In the genomic region with DNA sequence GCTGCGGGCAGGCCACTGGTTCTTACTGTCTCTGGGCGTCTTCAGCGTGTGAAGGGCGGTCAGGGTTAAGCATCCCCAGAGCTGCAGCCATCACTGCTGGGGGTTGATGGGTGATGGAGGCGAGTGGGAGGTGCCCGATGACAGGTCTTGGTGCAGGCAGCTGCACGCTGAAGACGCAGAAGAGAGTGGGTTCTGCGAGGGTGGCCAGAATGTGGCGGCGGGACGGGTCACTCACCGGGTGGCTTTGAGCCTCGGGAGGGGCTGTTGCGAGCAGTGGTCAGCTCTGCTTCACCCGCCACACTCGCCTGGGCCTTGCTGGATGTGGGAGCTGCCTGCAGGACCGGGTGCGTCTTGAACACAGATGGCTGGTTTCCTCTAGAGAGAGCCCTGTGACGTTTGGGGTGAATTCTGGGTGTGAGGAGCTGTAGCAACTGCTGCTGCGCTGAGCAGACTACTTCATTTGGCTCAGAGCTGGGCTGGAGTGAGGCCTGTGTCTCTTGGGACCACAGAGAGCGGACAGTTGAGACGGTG, we compare ENCODE assay signal across 1 cellular context.
TF ChIP-seq lines count a peak whose summit lies in the region.

No MANE protein-coding gene starts in this region.

TF ChIP-seq in K562, 482 proteins besides CTCF, POLR2A, EP300 and RAD21 (continues in another document):
- TF ChIP-seq, protein P1, sequence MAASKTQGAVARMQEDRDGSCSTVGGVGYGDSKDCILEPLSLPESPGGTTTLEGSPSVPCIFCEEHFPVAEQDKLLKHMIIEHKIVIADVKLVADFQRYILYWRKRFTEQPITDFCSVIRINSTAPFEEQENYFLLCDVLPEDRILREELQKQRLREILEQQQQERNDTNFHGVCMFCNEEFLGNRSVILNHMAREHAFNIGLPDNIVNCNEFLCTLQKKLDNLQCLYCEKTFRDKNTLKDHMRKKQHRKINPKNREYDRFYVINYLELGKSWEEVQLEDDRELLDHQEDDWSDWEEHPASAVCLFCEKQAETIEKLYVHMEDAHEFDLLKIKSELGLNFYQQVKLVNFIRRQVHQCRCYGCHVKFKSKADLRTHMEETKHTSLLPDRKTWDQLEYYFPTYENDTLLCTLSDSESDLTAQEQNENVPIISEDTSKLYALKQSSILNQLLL (CRISPR knock-in tag; IDR thresholded peaks at IDR 0.05; ENCODE audit: borderline replicate concordance) = no peak
- TF ChIP-seq WHSC1 (IDR thresholded peaks at IDR 0.05; ENCODE audit: low read length) = peak; percentile 79
- TF ChIP-seq MCM2 (IDR thresholded peaks at IDR 0.05; ENCODE audit: low read depth) = no peak
- TF ChIP-seq SIN3A (IDR thresholded peaks at IDR 0.05; ENCODE audit: borderline replicate concordance in 2 of 2, control insufficient read depth in 1 of 2, low read depth in 2 of 2, low read length in 2 of 2) = no peak
- no peak for TF ChIP-seq LCOR (CRISPR knock-in tag; IDR thresholded peaks at IDR 0.05)
- no peak for TF ChIP-seq GTF2E2 (tag; IDR thresholded peaks at IDR 0.05)
- no peak for TF ChIP-seq YY1 (IDR thresholded peaks at IDR 0.05; ENCODE audit: borderline replicate concordance in 1 of 3, control insufficient read depth in 1 of 3, extremely low read depth in 1 of 3, insufficient read depth in 3 of 3, insufficient read length in 1 of 3, insufficient replicate concordance in 2 of 3, low read depth in 1 of 3, low read length in 2 of 3)
- TF ChIP-seq ZC3H11A (IDR thresholded peaks at IDR 0.05; ENCODE audit: low read depth, low read length) = no peak
- 0 out of 2 replicates have a peak, but pooled peaks have one; percentile 16 for TF ChIP-seq MGA (IDR thresholded peaks at IDR 0.05)
- TF ChIP-seq THAP12 (CRISPR knock-in tag; IDR thresholded peaks at IDR 0.05) = no peak
- peak; percentile 43 for TF ChIP-seq RBBP5 (IDR thresholded peaks at IDR 0.05; ENCODE audit: borderline replicate concordance, insufficient read depth, low read length, poor library complexity, severe bottlenecking)
- no peak for TF ChIP-seq NFIX (CRISPR knock-in tag; IDR thresholded peaks at IDR 0.05; ENCODE audit: low read depth)
- no peak for TF ChIP-seq THRB (CRISPR knock-in tag; conservative IDR thresholded peaks at IDR 0.05)
- no peak for TF ChIP-seq ZNF444 (CRISPR knock-in tag; IDR thresholded peaks at IDR 0.05)
- TF ChIP-seq CXXC5 (CRISPR knock-in tag; IDR thresholded peaks at IDR 0.05) = peak; percentile 44; the same call in 1 of the 2 replicates
- no peak for TF ChIP-seq ZKSCAN3 (CRISPR knock-in tag; IDR thresholded peaks at IDR 0.05)
- no peak for TF ChIP-seq DNMT1 (IDR thresholded peaks at IDR 0.05)
- TF ChIP-seq GABPB1 (CRISPR knock-in tag; IDR thresholded peaks at IDR 0.05) = no peak
- TF ChIP-seq OTX1 (CRISPR knock-in tag; IDR thresholded peaks at IDR 0.05) = no peak
- TF ChIP-seq, protein P2, sequence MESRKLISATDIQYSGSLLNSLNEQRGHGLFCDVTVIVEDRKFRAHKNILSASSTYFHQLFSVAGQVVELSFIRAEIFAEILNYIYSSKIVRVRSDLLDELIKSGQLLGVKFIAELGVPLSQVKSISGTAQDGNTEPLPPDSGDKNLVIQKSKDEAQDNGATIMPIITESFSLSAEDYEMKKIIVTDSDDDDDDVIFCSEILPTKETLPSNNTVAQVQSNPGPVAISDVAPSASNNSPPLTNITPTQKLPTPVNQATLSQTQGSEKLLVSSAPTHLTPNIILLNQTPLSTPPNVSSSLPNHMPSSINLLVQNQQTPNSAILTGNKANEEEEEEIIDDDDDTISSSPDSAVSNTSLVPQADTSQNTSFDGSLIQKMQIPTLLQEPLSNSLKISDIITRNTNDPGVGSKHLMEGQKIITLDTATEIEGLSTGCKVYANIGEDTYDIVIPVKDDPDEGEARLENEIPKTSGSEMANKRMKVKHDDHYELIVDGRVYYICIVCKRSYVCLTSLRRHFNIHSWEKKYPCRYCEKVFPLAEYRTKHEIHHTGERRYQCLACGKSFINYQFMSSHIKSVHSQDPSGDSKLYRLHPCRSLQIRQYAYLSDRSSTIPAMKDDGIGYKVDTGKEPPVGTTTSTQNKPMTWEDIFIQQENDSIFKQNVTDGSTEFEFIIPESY (CRISPR knock-in tag; IDR thresholded peaks at IDR 0.05) = peak; percentile 81
- TF ChIP-seq, protein P3, sequence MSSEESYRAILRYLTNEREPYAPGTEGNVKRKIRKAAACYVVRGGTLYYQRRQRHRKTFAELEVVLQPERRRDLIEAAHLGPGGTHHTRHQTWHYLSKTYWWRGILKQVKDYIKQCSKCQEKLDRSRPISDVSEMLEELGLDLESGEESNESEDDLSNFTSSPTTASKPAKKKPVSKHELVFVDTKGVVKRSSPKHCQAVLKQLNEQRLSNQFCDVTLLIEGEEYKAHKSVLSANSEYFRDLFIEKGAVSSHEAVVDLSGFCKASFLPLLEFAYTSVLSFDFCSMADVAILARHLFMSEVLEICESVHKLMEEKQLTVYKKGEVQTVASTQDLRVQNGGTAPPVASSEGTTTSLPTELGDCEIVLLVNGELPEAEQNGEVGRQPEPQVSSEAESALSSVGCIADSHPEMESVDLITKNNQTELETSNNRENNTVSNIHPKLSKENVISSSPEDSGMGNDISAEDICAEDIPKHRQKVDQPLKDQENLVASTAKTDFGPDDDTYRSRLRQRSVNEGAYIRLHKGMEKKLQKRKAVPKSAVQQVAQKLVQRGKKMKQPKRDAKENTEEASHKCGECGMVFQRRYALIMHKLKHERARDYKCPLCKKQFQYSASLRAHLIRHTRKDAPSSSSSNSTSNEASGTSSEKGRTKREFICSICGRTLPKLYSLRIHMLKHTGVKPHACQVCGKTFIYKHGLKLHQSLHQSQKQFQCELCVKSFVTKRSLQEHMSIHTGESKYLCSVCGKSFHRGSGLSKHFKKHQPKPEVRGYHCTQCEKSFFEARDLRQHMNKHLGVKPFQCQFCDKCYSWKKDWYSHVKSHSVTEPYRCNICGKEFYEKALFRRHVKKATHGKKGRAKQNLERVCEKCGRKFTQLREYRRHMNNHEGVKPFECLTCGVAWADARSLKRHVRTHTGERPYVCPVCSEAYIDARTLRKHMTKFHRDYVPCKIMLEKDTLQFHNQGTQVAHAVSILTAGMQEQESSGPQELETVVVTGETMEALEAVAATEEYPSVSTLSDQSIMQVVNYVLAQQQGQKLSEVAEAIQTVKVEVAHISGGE (CRISPR knock-in tag; IDR thresholded peaks at IDR 0.05) = 0 out of 6 replicates have a peak, but pooled peaks of 1 of the 3 experiments have one; percentile 30
- no peak for TF ChIP-seq CREB1 (IDR thresholded peaks at IDR 0.05)
- 0 out of 2 replicates have a peak, but pooled peaks have one; percentile 19 for TF ChIP-seq CREB1 (CRISPR knock-in tag; IDR thresholded peaks at IDR 0.05)
- no peak for TF ChIP-seq PHF20 (IDR thresholded peaks at IDR 0.05; ENCODE audit: partially characterized antibody)
- TF ChIP-seq LEF1 (IDR thresholded peaks at IDR 0.05) = no peak
- no peak for TF ChIP-seq ZSCAN29 (IDR thresholded peaks at IDR 0.05)
- TF ChIP-seq ZNF174 (CRISPR knock-in tag; IDR thresholded peaks at IDR 0.05) = no peak
- no peak for TF ChIP-seq RAD51 (IDR thresholded peaks at IDR 0.05; ENCODE audit: borderline replicate concordance, low read depth)
- TF ChIP-seq XRCC5 (IDR thresholded peaks at IDR 0.05; ENCODE audit: low read depth, low read length) = no peak
- no peak for TF ChIP-seq RBM22 (IDR thresholded peaks at IDR 0.05; ENCODE audit: low read depth, low read length, poor library complexity, severe bottlenecking)
- TF ChIP-seq, protein P4, sequence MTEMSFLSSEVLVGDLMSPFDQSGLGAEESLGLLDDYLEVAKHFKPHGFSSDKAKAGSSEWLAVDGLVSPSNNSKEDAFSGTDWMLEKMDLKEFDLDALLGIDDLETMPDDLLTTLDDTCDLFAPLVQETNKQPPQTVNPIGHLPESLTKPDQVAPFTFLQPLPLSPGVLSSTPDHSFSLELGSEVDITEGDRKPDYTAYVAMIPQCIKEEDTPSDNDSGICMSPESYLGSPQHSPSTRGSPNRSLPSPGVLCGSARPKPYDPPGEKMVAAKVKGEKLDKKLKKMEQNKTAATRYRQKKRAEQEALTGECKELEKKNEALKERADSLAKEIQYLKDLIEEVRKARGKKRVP (CRISPR knock-in tag; IDR thresholded peaks at IDR 0.05) = no peak
- TF ChIP-seq GTF2A2 (tag; IDR thresholded peaks at IDR 0.05) = no peak
- no peak for TF ChIP-seq FOXA3 (CRISPR knock-in tag; conservative IDR thresholded peaks at IDR 0.05 in 1 of 2, IDR thresholded peaks at IDR 0.05 in 1 of 2)
